In genomic region chr1:35452086-35452485, GRCh38 we compare ENCODE assay signal across 8 cellular contexts.
DNase-seq lines count a peak whose midpoint lies in the region; ATAC-seq, FAIRE-seq and TF ChIP-seq lines count a peak whose summit lies in the region.

No MANE protein-coding gene starts in this region.

- POLR2A ChIA-PET in BJ (lab: Charles Lee): no interaction called here
- POLR2A ChIA-PET in naive thymus-derived CD4-positive, alpha-beta T cell (lab: Charles Lee): interaction anchor here (0.6 to 3.3 kb wide), 11 partner anchors 31 to 317 kb away, joined by 3 to 21 read pairs (median 3); partner anchors contain the start of genes CLSPN, KIAA0319L and NCDN

- FAIRE-seq in frontal cortex (lab: Jason Lieb, UNC): no peak

- WGBS in endodermal cell (ENCODE audit: insufficient coverage in 1 of 2, insufficient read length in 1 of 2), 2 experiments: 89% methylated on average over 1 of the region's 1 CpG; no CpG with 5 or more reads in 1 of the 2 experiments

- no peak overlapping the region for H3K4me3 Mint-ChIP-seq in endodermal cell
- H3K4me3 Mint-ChIP-seq in naive thymus-derived CD4-positive, alpha-beta T cell: peak overlapping the region in 8 of 10 donors; percentile 7 to 64 (median 52)

- H3K4me1 Mint-ChIP-seq in endodermal cell: peaks cover 31% of the 10 kb centered on the region
- peaks cover 24 to 38% (median 31%) of the 10 kb centered on the region in 7 donors for H3K4me1 Mint-ChIP-seq in naive thymus-derived CD4-positive, alpha-beta T cell

- H3K4me3 ChIP-seq in BJ (ENCODE audit: low read depth, low read length): no peak overlapping the region
- no peak overlapping the region for H3K4me3 ChIP-seq in LNCaP clone FGC (ENCODE audit: low read depth, low read length)
- peak overlapping the region; percentile 13 for H3K4me3 ChIP-seq in endodermal cell (ENCODE audit: low read length)
- no peak overlapping the region for H3K4me3 ChIP-seq in naive thymus-derived CD4-positive, alpha-beta T cell (ENCODE audit: low read length)

- H3K27ac ChIP-seq in endodermal cell (ENCODE audit: low read depth, low read length): peak overlapping the region; percentile 12
- H3K27ac ChIP-seq in naive thymus-derived CD4-positive, alpha-beta T cell (ENCODE audit: low read depth, low read length): peak overlapping the region; percentile 34

- H3K9ac ChIP-seq in endodermal cell (ENCODE audit: extremely low read depth, low read length, poor library complexity, severe bottlenecking): no peak overlapping the region

- CTCF ChIA-PET in BJ (lab: Yijun Ruan, JAX): interaction anchor here (0.7 to 9.2 kb wide), 25 partner anchors 8 to 323 kb away, joined by 3 to 161 read pairs (median 5); partner anchors contain the start of genes KIAA0319L and NCDN
- CTCF ChIA-PET in naive thymus-derived CD4-positive, alpha-beta T cell (lab: Charles Lee): interaction anchor here (0.6 to 7.0 kb wide), 24 partner anchors 9 to 492 kb away, joined by 3 to 97 read pairs (median 6); partner anchors contain the start of genes KIAA0319L and NCDN

- peaks cover 19% of the 10 kb centered on the region for H3K4me1 ChIP-seq in endodermal cell (ENCODE audit: control insufficient read depth, insufficient read depth, low read length)
- peaks cover 13 to 19% of the 10 kb centered on the region in 2 donors for H3K4me1 ChIP-seq in naive thymus-derived CD4-positive, alpha-beta T cell (ENCODE audit: control insufficient read depth in 2 of 2, insufficient read depth in 2 of 2, low read length in 2 of 2)

- H3K36me3 ChIP-seq in BJ (ENCODE audit: control insufficient read depth, insufficient read depth, low read length) (peaks cover 8% of the 10 kb centered on the region), endodermal cell (ENCODE audit: control insufficient read depth, insufficient read depth, low read length) (peaks cover 64% of the 10 kb centered on the region)
- peaks cover 14 to 41% (median 14%) of the 10 kb centered on the region in 3 experiments for H3K36me3 ChIP-seq in naive thymus-derived CD4-positive, alpha-beta T cell (ENCODE audit: control insufficient read depth in 2 of 3, insufficient read depth in 3 of 3, low read length in 3 of 3)

- DNase-seq in BJ (ENCODE audit: low read depth) (peak; percentile 36), LNCaP clone FGC (ENCODE audit: low read depth) (peak; percentile 50), endodermal cell (no peak), frontal cortex (ENCODE audit: low spot score in 2 of 2) (no peak), NCI-H82 (lab: John Stamatoyannopoulos, UW) (no peak), NCI-H510A (lab: John Stamatoyannopoulos, UW) (no peak)
- DNase-seq in naive thymus-derived CD4-positive, alpha-beta T cell: peak in 4 of 9 donors; percentile 9 to 18 (median 12)

- H3K9me3 Mint-ChIP-seq in endodermal cell: no peaks in the 10 kb centered on the region
- H3K9me3 Mint-ChIP-seq in naive thymus-derived CD4-positive, alpha-beta T cell: no peaks in the 10 kb centered on the region

- H3K9me3 ChIP-seq in endodermal cell (ENCODE audit: control insufficient read depth, low read length): no peaks in the 10 kb centered on the region
- H3K9me3 ChIP-seq in naive thymus-derived CD4-positive, alpha-beta T cell (ENCODE audit: control insufficient read depth in 2 of 3, low read length in 3 of 3): no peaks in the 10 kb centered on the region

- peaks cover 62% of the 10 kb centered on the region for H3K36me3 Mint-ChIP-seq in endodermal cell (ENCODE audit: low read depth)
- peaks cover 3 to 40% (median 22%) of the 10 kb centered on the region in 5 donors for H3K36me3 Mint-ChIP-seq in naive thymus-derived CD4-positive, alpha-beta T cell

- intact Hi-C loops in naive thymus-derived CD4-positive, alpha-beta T cell (cut with micrococcal nuclease): loop anchor here (5.0 kb wide), 3 partner anchors 260 to 320 kb away; partner anchors contain the start of genes C1orf216 (in 1 of the 2) and SFPQ (in 1 of the 2)

- peak overlapping the region; percentile 60 for H3K27ac Mint-ChIP-seq in endodermal cell
- H3K27ac Mint-ChIP-seq in naive thymus-derived CD4-positive, alpha-beta T cell: peak overlapping the region; percentile 51 to 90 (median 78)

- H3K27me3 Mint-ChIP-seq in endodermal cell (ENCODE audit: insufficient read depth): no peaks in the 10 kb centered on the region
- no peaks in the 10 kb centered on the region for H3K27me3 Mint-ChIP-seq in naive thymus-derived CD4-positive, alpha-beta T cell

- H3K27me3 ChIP-seq in BJ (ENCODE audit: control insufficient read depth, insufficient read depth, low read length) (no peaks in the 10 kb centered on the region), endodermal cell (ENCODE audit: control insufficient read depth, insufficient read depth, low read length, poor library complexity, severe bottlenecking) (no peaks in the 10 kb centered on the region)
- H3K27me3 ChIP-seq in naive thymus-derived CD4-positive, alpha-beta T cell (ENCODE audit: control insufficient read depth in 2 of 2, insufficient read depth in 2 of 2, low read length in 2 of 2): no peaks in the 10 kb centered on the region

- TF ChIP-seq CTCF in BJ (IDR thresholded peaks at IDR 0.05; ENCODE audit: insufficient read depth, low read depth, low read length) (peak; percentile 22; the same call in 1 of the 2 replicates), LNCaP clone FGC (IDR thresholded peaks at IDR 0.05; ENCODE audit: control insufficient read depth, extremely low read depth, insufficient read depth) (no peak), endodermal cell (conservative IDR thresholded peaks at IDR 0.05) (peak; percentile 43)

- peak; percentile 37 for ATAC-seq in naive thymus-derived CD4-positive, alpha-beta T cell
- ATAC-seq in GM21423 (IDR thresholded peaks at IDR 0.05; ENCODE audit: unreplicated experiment): no peak

Comparison
In these comparisons a context has a peak if more than half of its experiments do, and no peak if none do; other contexts are left out.
1. DNase-seq: peak in BJ (single experiment) and LNCaP clone FGC (single experiment); none in endodermal cell (single experiment), frontal cortex (0 of 2), NCI-H82 (single experiment) and NCI-H510A (single experiment).